ENCODE assay signal across 8 cellular contexts in the genomic region with DNA sequence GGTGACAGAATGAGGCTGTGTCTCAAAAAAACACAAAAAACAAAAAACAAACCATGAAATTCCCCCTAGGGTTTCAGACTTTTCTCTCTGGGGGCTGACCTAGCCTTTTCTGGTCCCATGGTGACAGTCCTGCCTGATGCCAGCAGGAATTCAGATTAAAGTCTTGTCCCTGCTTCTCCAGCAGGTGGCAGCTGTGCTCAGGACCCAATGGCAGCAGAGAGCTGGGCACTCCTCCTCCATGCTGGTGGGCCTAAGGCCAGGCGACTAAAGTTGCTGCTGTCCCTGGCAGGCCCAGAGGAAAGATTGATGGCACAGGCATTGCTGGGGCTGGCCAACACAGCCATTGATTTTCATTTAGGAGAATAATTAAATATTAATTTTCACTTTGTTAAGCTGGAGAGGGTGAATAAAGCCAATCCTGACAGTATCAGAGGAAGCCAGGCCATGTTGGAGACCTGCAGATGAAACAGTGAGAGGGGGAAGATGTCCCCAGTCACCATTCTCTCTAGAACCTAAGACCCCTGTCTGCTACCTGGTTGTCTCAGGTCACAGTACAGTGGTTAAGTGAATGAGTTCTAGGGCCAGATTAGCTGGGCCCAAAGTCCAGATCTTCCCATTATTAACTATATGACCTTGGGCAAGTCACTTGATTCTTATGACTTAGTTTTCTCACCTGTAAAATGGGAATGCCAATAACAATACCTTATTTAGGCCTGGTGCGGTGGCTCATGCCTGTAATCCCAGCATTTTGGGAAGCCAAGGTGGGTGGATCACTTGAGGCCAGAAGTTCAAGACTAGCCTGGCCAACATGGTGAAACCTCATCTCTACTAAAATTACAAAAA. TPM values are rescaled to one million over a fixed set of nuclear protein-coding genes. Genes with fewer than 3 reads are reported as not detected.
DNase-seq lines count a peak whose midpoint lies in the region; ATAC-seq, FAIRE-seq and TF ChIP-seq lines count a peak whose summit lies in the region.

No MANE protein-coding gene starts in this region.

- no peaks in the 10 kb centered on the region for H3K36me3 ChIP-seq in pancreas
- no peaks in the 10 kb centered on the region for H3K36me3 ChIP-seq in uterus

- no peaks in the 10 kb centered on the region for H3K36me3 Mint-ChIP-seq in activated T-helper 17 cell treated with anti-CD3 and anti-CD28 coated beads, Interleukin-2, amount 50 U/mL, for 72 hours (ENCODE audit: low read depth)

- H3K27ac ChIP-seq in pancreas = no peak overlapping the region
- no peak overlapping the region for H3K27ac ChIP-seq in uterus

- no peaks in the 10 kb centered on the region for H3K27me3 ChIP-seq in pancreas
- no peaks in the 10 kb centered on the region for H3K27me3 ChIP-seq in uterus

- H3K4me1 Mint-ChIP-seq in activated T-helper 17 cell treated with anti-CD3 and anti-CD28 coated beads, Interleukin-2, amount 50 U/mL, for 72 hours = no peaks in the 10 kb centered on the region

- H3K27ac Mint-ChIP-seq in activated T-helper 17 cell treated with anti-CD3 and anti-CD28 coated beads, Interleukin-2, amount 50 U/mL, for 72 hours = no peak overlapping the region

- no peak for TF ChIP-seq POLR2A in uterus (IDR thresholded peaks at IDR 0.05)

- peak; percentile 72 for ATAC-seq in GM18502 (IDR thresholded peaks at IDR 0.05; ENCODE audit: poor library complexity, unreplicated experiment)
- ATAC-seq in activated T-helper 17 cell treated with anti-CD3 and anti-CD28 coated beads, Interleukin-2, amount 50 U/mL, for 72 hours (replicated peaks) = peak; percentile 90
- ATAC-seq in pancreas = peak; percentile 84 to 97 (median 95)

- H3K4me3 Mint-ChIP-seq in activated T-helper 17 cell treated with anti-CD3 and anti-CD28 coated beads, Interleukin-2, amount 50 U/mL, for 72 hours = no peak overlapping the region

- peak; percentile 64 for DNase-seq in A172 (ENCODE audit: low spot score)
- peak; percentile 73 to 83 for DNase-seq in Kasumi-1 (lab: John Stamatoyannopoulos, UW)
- peak; percentile 80 for DNase-seq in RPMI8226
- DNase-seq in foreskin melanocyte = peak; percentile 49
- DNase-seq in pancreas = peak; percentile 50 to 85 (median 76)
- DNase-seq in uterus = peak; percentile 30 to 34

- no peaks in the 10 kb centered on the region for H3K9me3 Mint-ChIP-seq in activated T-helper 17 cell treated with anti-CD3 and anti-CD28 coated beads, Interleukin-2, amount 50 U/mL, for 72 hours

- no peak overlapping the region for H3K4me3 ChIP-seq in pancreas
- no peak overlapping the region for H3K4me3 ChIP-seq in uterus

- 50 to 51% methylated on average over 2 of the region's 2 CpGs for WGBS in pancreas, 2 donors

- peak; percentile 37 to 64 (median 46) for TF ChIP-seq CTCF in pancreas (IDR thresholded peaks at IDR 0.05)
- TF ChIP-seq CTCF in uterus (IDR thresholded peaks at IDR 0.05) = peak; percentile 40 to 55 (median 48)

- intact Hi-C loops in pancreas (cut with DNase I) (loop anchor here in 1 of 3 donors (10.0 kb wide), 1 partner anchor 212 kb away; no protein-coding TSS in a partner anchor), uterus (cut with DNase I; ENCODE audit: low total_unique reads) (no loop called here)

- H3K9me3 ChIP-seq in pancreas (no peaks in the 10 kb centered on the region), uterus (no peaks in the 10 kb centered on the region)

- no peak for FAIRE-seq in pancreas (lab: Jason Lieb, UNC)

- H3K4me1 ChIP-seq in pancreas (no peaks in the 10 kb centered on the region), uterus (no peaks in the 10 kb centered on the region)

- no peaks in the 10 kb centered on the region for H3K27me3 Mint-ChIP-seq in activated T-helper 17 cell treated with anti-CD3 and anti-CD28 coated beads, Interleukin-2, amount 50 U/mL, for 72 hours

RNA-seq across cellular contexts. Expression of gene CELF6, which starts 7.1 kb away (rescaled TPM):
- not detected in 2 replicates for total RNA-seq in A172 (2014; rRNA removed; shearing (Covaris generic))
- total RNA-seq in activated T-helper 17 cell treated with anti-CD3 and anti-CD28 coated beads, Interleukin-2, amount 50 U/mL, for 72 hours = 1 to 10 TPM in 1 of 2 donors, under 1 TPM in 1; 0.52 to 1.0 TPM
- total RNA-seq in pancreas (1 to 10 TPM in 1 of 6 donors, under 1 TPM in 5; 0.25 to 1.9 (median 0.61) TPM), uterus (10 to 100 TPM in 1 of 4 donors, 1 to 10 TPM in 3; 1.9 to 12.3 (median 5.6) TPM)
- 10 to 100 TPM in 1 of 2 donors, 1 to 10 TPM in 1; 4.1 to 13.6 TPM for polyA plus RNA-seq in pancreas

RNA-seq across cellular contexts. Expression of gene PARP6, which starts 40.5 kb away (rescaled TPM):
- 30.4 and 32.3 TPM in 2 replicates for total RNA-seq in A172 (2014; rRNA removed; shearing (Covaris generic))
- total RNA-seq in activated T-helper 17 cell treated with anti-CD3 and anti-CD28 coated beads, Interleukin-2, amount 50 U/mL, for 72 hours = 10 to 100 TPM; 46.2 to 81.0 TPM
- total RNA-seq in pancreas = 10 to 100 TPM; 31.1 to 55.5 (median 39.7) TPM
- 100 to 1,000 TPM; 121 to 178 TPM for polyA plus RNA-seq in pancreas
- total RNA-seq in uterus = 100 to 1,000 TPM in 1 of 4 donors, 10 to 100 TPM in 3; 32.1 to 111 (median 55.6) TPM
